8 cellular contexts compared by ENCODE assay signal in the genomic region with DNA sequence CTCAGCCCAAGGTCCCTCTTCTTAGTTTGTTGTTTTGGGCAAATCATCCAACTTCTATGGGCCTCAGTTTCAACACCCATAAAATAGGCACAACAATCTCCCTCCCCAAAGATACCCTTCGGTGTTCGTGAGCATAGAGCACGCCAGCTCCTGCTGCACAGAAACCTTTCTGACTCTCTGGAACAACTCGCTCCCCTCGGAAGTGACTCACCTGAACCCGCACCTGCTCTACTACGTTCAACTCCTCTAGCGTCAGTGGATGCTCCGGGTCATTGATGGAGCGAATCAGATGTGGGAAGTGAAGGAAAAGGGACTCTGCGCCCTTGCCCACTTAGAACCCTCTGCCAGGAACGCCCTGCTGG. TPM values are rescaled to one million over a fixed set of nuclear protein-coding genes. Genes with fewer than 3 reads are reported as not detected.
A peak's percentile ranks its signal among the peaks of the same experiment; 100 is the strongest.
DNase-seq lines count a peak whose midpoint lies in the region; ATAC-seq and TF ChIP-seq lines count a peak whose summit lies in the region.

No MANE protein-coding gene starts in this region.

- peaks cover 31 to 70% (median 51%) of the 10 kb centered on the region in 4 donors for H3K4me1 Mint-ChIP-seq in CD4-positive, alpha-beta memory T cell
- peaks cover 43% of the 10 kb centered on the region for H3K4me1 Mint-ChIP-seq in activated CD4-positive, alpha-beta T cell treated with anti-CD3 and anti-CD28 coated beads, Interleukin-2, amount 10 ng/mL, durations not matched to agents 24 days and 14 days

- no peaks in the 10 kb centered on the region for H3K9me3 Mint-ChIP-seq in CD4-positive, alpha-beta memory T cell
- H3K9me3 Mint-ChIP-seq in activated CD4-positive, alpha-beta T cell treated with anti-CD3 and anti-CD28 coated beads, Interleukin-2, amount 10 ng/mL, durations not matched to agents 24 days and 14 days, result no peaks in the 10 kb centered on the region

- peaks cover 49% of the 10 kb centered on the region for H3K4me1 ChIP-seq in CD4-positive, alpha-beta memory T cell (ENCODE audit: insufficient read depth, low read length)
- peaks cover 32 to 86% (median 39%) of the 10 kb centered on the region in 3 donors for H3K4me1 ChIP-seq in esophagus squamous epithelium

- CTCF ChIA-PET in CD4-positive, alpha-beta memory T cell (lab: Charles Lee; ENCODE audit: partially characterized antibody), result interaction anchor here (1.0 to 1.6 kb wide), 3 partner anchors 10 to 103 kb away, joined by 3 to 5 read pairs (median 3); a partner anchor contains a TSS

- H3K36me3 Mint-ChIP-seq in CD4-positive, alpha-beta memory T cell, result peaks cover 10 to 56% of the 10 kb centered on the region in 2 donors
- H3K36me3 Mint-ChIP-seq in activated CD4-positive, alpha-beta T cell treated with anti-CD3 and anti-CD28 coated beads, Interleukin-2, amount 10 ng/mL, durations not matched to agents 24 days and 14 days (ENCODE audit: low read depth), result peaks cover 40% of the 10 kb centered on the region

- POLR2A ChIA-PET in CD4-positive, alpha-beta memory T cell (lab: Charles Lee; ENCODE audit: partially characterized antibody), result interaction anchor here (0.9 to 2.3 kb wide), 10 partner anchors 8 to 337 kb away, joined by 3 to 13 read pairs (median 5); a partner anchor contains a TSS

- peak; percentile 6 for ATAC-seq in HG02938 (IDR thresholded peaks at IDR 0.05; ENCODE audit: unreplicated experiment)

- peak overlapping the region; percentile 97 for H3K27ac ChIP-seq in CD4-positive, alpha-beta memory T cell (ENCODE audit: low read depth, low read length)
- H3K27ac ChIP-seq in esophagus squamous epithelium, result peak overlapping the region; percentile 97 to 100 (median 98)

- peak overlapping the region; percentile 93 to 100 (median 99) for H3K4me3 Mint-ChIP-seq in CD4-positive, alpha-beta memory T cell
- H3K4me3 Mint-ChIP-seq in activated CD4-positive, alpha-beta T cell treated with anti-CD3 and anti-CD28 coated beads, Interleukin-2, amount 10 ng/mL, durations not matched to agents 24 days and 14 days, result peak overlapping the region; percentile 99

- H3K4me3 ChIP-seq in CD4-positive, alpha-beta memory T cell (ENCODE audit: low read length in 2 of 2), result peak overlapping the region; percentile 82 to 98
- H3K4me3 ChIP-seq in esophagus squamous epithelium, result peak overlapping the region; percentile 78 to 100 (median 92)

- TF ChIP-seq POLR2A in esophagus squamous epithelium (IDR thresholded peaks at IDR 0.05), result no peak

- peak overlapping the region; percentile 97 to 99 (median 99) for H3K27ac Mint-ChIP-seq in CD4-positive, alpha-beta memory T cell
- H3K27ac Mint-ChIP-seq in activated CD4-positive, alpha-beta T cell treated with anti-CD3 and anti-CD28 coated beads, Interleukin-2, amount 10 ng/mL, durations not matched to agents 24 days and 14 days, result peak overlapping the region; percentile 98

- no peak for DNase-seq in CD4-positive, alpha-beta memory T cell
- no peak for DNase-seq in activated CD4-positive, alpha-beta T cell treated with anti-CD3 and anti-CD28 coated beads, Interleukin-2, amount 10 ng/mL, durations not matched to agents 24 days and 14 days
- DNase-seq in esophagus squamous epithelium (lab: John Stamatoyannopoulos, UW) (no peak), renal cortical epithelial cell (ENCODE audit: low read depth) (peak; percentile 41), iPS-NIHi7 (ENCODE audit: extremely low spot score) (no peak), DMS79 (lab: John Stamatoyannopoulos, UW) (no peak), germinal center (ENCODE audit: low spot score) (no peak)

- no peak for TF ChIP-seq CTCF in esophagus squamous epithelium (IDR thresholded peaks at IDR 0.05)

- H3K9me3 ChIP-seq in CD4-positive, alpha-beta memory T cell (ENCODE audit: control insufficient read depth in 1 of 2, low read length in 2 of 2), result no peaks in the 10 kb centered on the region
- no peaks in the 10 kb centered on the region for H3K9me3 ChIP-seq in esophagus squamous epithelium

- H3K27me3 Mint-ChIP-seq in CD4-positive, alpha-beta memory T cell, result no peaks in the 10 kb centered on the region
- no peaks in the 10 kb centered on the region for H3K27me3 Mint-ChIP-seq in activated CD4-positive, alpha-beta T cell treated with anti-CD3 and anti-CD28 coated beads, Interleukin-2, amount 10 ng/mL, durations not matched to agents 24 days and 14 days

- 0 to 3% methylated on average over 6 to 11 of the region's 12 CpGs for WGBS in esophagus squamous epithelium, 2 donors

- H3K36me3 ChIP-seq in CD4-positive, alpha-beta memory T cell (ENCODE audit: insufficient read depth, low read length), result peaks cover 6% of the 10 kb centered on the region
- H3K36me3 ChIP-seq in esophagus squamous epithelium, result peaks cover 0 to 37% (median 11%) of the 10 kb centered on the region in 3 donors

- intact Hi-C loops in CD4-positive, alpha-beta memory T cell (cut with micrococcal nuclease), result loop anchor here (2.0 kb wide), 1 partner anchor 61 kb away; no protein-coding TSS in a partner anchor
- intact Hi-C loops in activated CD4-positive, alpha-beta T cell treated with anti-CD3 and anti-CD28 coated beads, Interleukin-2, amount 10 ng/mL, durations not matched to agents 24 days and 14 days (cut with micrococcal nuclease), result loop anchor here (2.0 kb wide), 1 partner anchor 103 kb away; a partner anchor contains a TSS
- intact Hi-C loops in esophagus squamous epithelium (cut with DNase I), result loop anchor here (5.0 kb wide), 1 partner anchor 36 kb away; no protein-coding TSS in a partner anchor

- no peaks in the 10 kb centered on the region for H3K27me3 ChIP-seq in CD4-positive, alpha-beta memory T cell (ENCODE audit: insufficient read depth, low read length)
- no peaks in the 10 kb centered on the region for H3K27me3 ChIP-seq in esophagus squamous epithelium

RNA-seq across cellular contexts. Expression of a gene that starts 0.4 kb away (rescaled TPM):
- total RNA-seq in CD4-positive, alpha-beta memory T cell, result 10 to 100 TPM; 72.7 to 75.0 TPM
- 100 to 1,000 TPM; 128 to 150 TPM for polyA plus RNA-seq in CD4-positive, alpha-beta memory T cell
- total RNA-seq in activated CD4-positive, alpha-beta T cell treated with anti-CD3 and anti-CD28 coated beads, Interleukin-2, amount 10 ng/mL, durations not matched to agents 24 days and 14 days, result 170 and 176 TPM in 2 replicates
- total RNA-seq in esophagus squamous epithelium (100 to 1,000 TPM; 112 to 153 (median 126) TPM), renal cortical epithelial cell (129 and 264 TPM in 2 replicates)

RNA-seq across cellular contexts. Expression of a gene that starts 1.6 kb away (rescaled TPM):
- total RNA-seq in CD4-positive, alpha-beta memory T cell, result 10 to 100 TPM; 46.5 to 51.0 TPM
- polyA plus RNA-seq in CD4-positive, alpha-beta memory T cell, result 10 to 100 TPM; 25.4 to 30.4 TPM
- 30.6 and 33.6 TPM in 2 replicates for total RNA-seq in activated CD4-positive, alpha-beta T cell treated with anti-CD3 and anti-CD28 coated beads, Interleukin-2, amount 10 ng/mL, durations not matched to agents 24 days and 14 days
- total RNA-seq in esophagus squamous epithelium, result 100 to 1,000 TPM; 120 to 250 (median 170) TPM
- 34.7 and 53.9 TPM in 2 replicates for total RNA-seq in renal cortical epithelial cell

RNA-seq across cellular contexts. Expression of a gene that starts 8.4 kb away (rescaled TPM):
- total RNA-seq in CD4-positive, alpha-beta memory T cell, result under 1 TPM; 0.29 to 0.58 TPM
- polyA plus RNA-seq in CD4-positive, alpha-beta memory T cell, result not detected
- total RNA-seq in activated CD4-positive, alpha-beta T cell treated with anti-CD3 and anti-CD28 coated beads, Interleukin-2, amount 10 ng/mL, durations not matched to agents 24 days and 14 days, result 1.3 TPM in 2 replicates
- total RNA-seq in esophagus squamous epithelium (100 to 1,000 TPM in 2 of 4 donors, 10 to 100 TPM in 2; 68.7 to 208 (median 129) TPM), renal cortical epithelial cell (177 and 379 TPM in 2 replicates)

RNA-seq across cellular contexts. Expression of a gene that starts 15.1 kb away (rescaled TPM):
- total RNA-seq in CD4-positive, alpha-beta memory T cell, result not detected
- not detected for polyA plus RNA-seq in CD4-positive, alpha-beta memory T cell
- total RNA-seq in activated CD4-positive, alpha-beta T cell treated with anti-CD3 and anti-CD28 coated beads, Interleukin-2, amount 10 ng/mL, durations not matched to agents 24 days and 14 days, result not detected in 2 replicates
- total RNA-seq in esophagus squamous epithelium (1 to 10 TPM; 1.9 to 6.3 (median 4.1) TPM), renal cortical epithelial cell (7.8 and 414 TPM in 2 replicates)

RNA-seq across cellular contexts. Expression of a gene that starts 27.3 kb away (rescaled TPM):
- total RNA-seq in CD4-positive, alpha-beta memory T cell, result under 1 TPM; 0.32 to 0.61 TPM
- polyA plus RNA-seq in CD4-positive, alpha-beta memory T cell, result not detected
- 6.8 and 7.0 TPM in 2 replicates for total RNA-seq in activated CD4-positive, alpha-beta T cell treated with anti-CD3 and anti-CD28 coated beads, Interleukin-2, amount 10 ng/mL, durations not matched to agents 24 days and 14 days
- total RNA-seq in esophagus squamous epithelium, result 1 to 10 TPM; 1.5 to 7.1 (median 3.6) TPM
- 0.69 and 1.3 TPM in 2 replicates for total RNA-seq in renal cortical epithelial cell

Comparison
In these comparisons a context has a peak if more than half of its experiments do, and no peak if none do; other contexts are left out.
1. RNA of a gene that starts 8.4 kb away (total RNA-seq): 177 to 379 TPM in renal cortical epithelial cell and 68.7 to 208 TPM in esophagus squamous epithelium; 1.3 TPM in activated CD4-positive, alpha-beta T cell treated with anti-CD3 and anti-CD28 coated beads, Interleukin-2, amount 10 ng/mL, durations not matched to agents 24 days and 14 days and 0.29 to 0.58 TPM in CD4-positive, alpha-beta memory T cell; every median in the first group is over 10 times any median in the second.